1 cellular context compared by ENCODE assay signal in the genomic region with DNA sequence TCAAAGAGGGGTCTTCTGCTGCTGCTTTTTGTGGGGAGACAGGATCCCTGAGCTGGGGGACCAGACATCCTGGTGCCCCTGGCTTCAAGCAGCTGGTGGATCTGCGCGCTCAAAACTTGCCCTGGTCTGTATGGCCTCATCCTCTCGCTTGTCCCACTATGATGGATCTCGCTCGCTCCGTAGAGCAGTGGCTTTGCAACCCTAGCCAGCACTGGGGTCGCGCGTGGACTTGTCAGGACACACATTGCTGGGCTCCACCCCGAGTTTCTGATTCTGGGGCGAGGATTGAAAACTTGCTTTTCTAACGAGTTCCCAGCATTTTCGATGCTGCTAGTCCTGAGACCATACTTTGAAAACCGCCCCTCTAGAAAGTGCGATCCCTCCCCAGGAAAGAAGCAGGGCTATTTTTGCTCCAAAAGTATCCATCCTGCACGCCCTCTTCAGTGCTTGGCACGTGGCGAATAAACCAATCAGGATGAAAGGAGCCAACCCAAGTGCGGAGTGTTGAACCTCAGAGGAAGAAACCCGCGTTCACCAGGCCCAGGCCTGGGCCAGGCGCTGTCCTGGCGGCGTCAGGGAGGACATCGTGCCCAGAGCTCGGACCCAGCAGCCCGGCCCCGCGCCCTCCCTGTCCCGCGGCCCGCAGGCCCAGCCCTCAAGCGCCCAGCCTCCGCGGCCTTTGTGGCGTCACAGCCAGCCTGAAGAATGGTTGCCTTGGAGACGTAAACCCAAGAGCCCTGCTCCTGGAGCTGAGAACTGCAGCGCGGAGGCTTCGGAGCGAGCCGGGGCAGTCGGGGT.
TF ChIP-seq lines count a peak whose summit lies in the region.

TSS of gene CFAP100 (plus strand) at position 731 of the 798 bp plus-strand sequence. CDS start 1,092 bp downstream, outside the sequence.

TF ChIP-seq in endothelial cell of umbilical vein, 7 proteins besides CTCF, POLR2A, EP300 and RAD21:
- no peak for TF ChIP-seq EZH2 (IDR thresholded peaks at IDR 0.05; ENCODE audit: borderline replicate concordance, low read depth, low read length, severe bottlenecking)
- no peak for TF ChIP-seq GATA2 (IDR thresholded peaks at IDR 0.05; ENCODE audit: insufficient read depth, insufficient read length, low read depth, low read length)
- no peak for TF ChIP-seq POLR2AphosphoS5 (IDR thresholded peaks at IDR 0.05; ENCODE audit: insufficient read depth, low read depth, low read length)
- no peak for TF ChIP-seq MYC (IDR thresholded peaks at IDR 0.05; ENCODE audit: low read depth, low read length)
- TF ChIP-seq FOS (IDR thresholded peaks at IDR 0.05; ENCODE audit: borderline replicate concordance, insufficient read depth, low read length) = no peak
